In the genomic region with DNA sequence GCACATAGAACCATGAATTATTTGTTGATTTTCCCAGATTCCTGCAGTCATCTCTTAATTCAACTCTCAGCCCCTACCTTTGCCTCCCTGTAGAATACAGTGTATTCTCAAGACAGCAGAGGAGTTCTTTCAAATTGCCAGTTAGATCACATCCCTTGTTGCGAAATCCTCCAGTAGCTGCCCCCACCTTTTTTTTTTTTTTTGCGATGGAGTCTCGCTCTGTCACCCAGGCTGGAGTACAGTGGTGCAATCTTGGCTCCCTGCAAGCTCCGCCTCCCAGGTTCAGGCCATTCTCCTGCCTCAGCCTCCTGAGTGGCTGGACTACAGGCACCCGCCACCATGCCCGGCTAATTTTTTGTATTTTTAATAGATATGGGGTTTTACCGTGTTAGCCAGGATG, we compare ENCODE assay signal across 7 cellular contexts.
DNase-seq lines count a peak whose midpoint lies in the region; ATAC-seq and TF ChIP-seq lines count a peak whose summit lies in the region.
"Not testable (repeated sequence)": the region's sequence is repeated elsewhere in the genome, so short reads cannot be mapped to it uniquely, and the experiment has no call there.

No MANE protein-coding gene starts in this region.

- not testable (repeated sequence) for TF ChIP-seq CTCF in DND-41 (IDR thresholded peaks at IDR 0.05; ENCODE audit: borderline replicate concordance, extremely low read depth, low read length, poor library complexity, severe bottlenecking); mammary epithelial cell (conservative IDR thresholded peaks at IDR 0.05 in 1 of 2, IDR thresholded peaks at IDR 0.05 in 1 of 2; ENCODE audit: extremely low read depth in 1 of 2, insufficient read depth in 1 of 2, low read depth in 1 of 2, low read length in 2 of 2); fibroblast of pulmonary artery (IDR thresholded peaks at IDR 0.05; ENCODE audit: low read length, missing control alignments)

- not testable (repeated sequence) for H2AFZ ChIP-seq in DND-41 (ENCODE audit: low read depth, low read length); Karpas-422 (ENCODE audit: low read length); mammary epithelial cell (ENCODE audit: low read depth, low read length)

- BruUV-seq in mammary epithelial cell (replicated peaks; lab: Mats Ljungman, UMichigan) = not testable (repeated sequence)

- H4K20me1 ChIP-seq in DND-41 (ENCODE audit: insufficient read depth, low read length); Karpas-422 (ENCODE audit: insufficient read depth, low read depth, low read length); mammary epithelial cell (ENCODE audit: insufficient read depth, low read length): not testable (repeated sequence)

- 100% methylated on average over 1 of the region's 7 CpGs for WGBS in mammary epithelial cell (ENCODE audit: low coverage, missing lambda C conversion rate)

- CTCF ChIA-PET in mammary epithelial cell (lab: Charles Lee; ENCODE audit: low non-redundant PET) = interaction anchor here (0.6 to 0.7 kb wide), 2 partner anchors 94 to 243 kb away, joined by 3 to 6 read pairs; no protein-coding TSS in a partner anchor

- H3K27me3 Mint-ChIP-seq in natural killer cell treated with Interleukin-12 subunit alpha and Interleukin-12 subunit beta and Interleukin-15 and Interleukin-18, amount 100 ng/mL, for 72 hours = not testable (repeated sequence)

- H3K4me1 Mint-ChIP-seq in natural killer cell treated with Interleukin-12 subunit alpha and Interleukin-12 subunit beta and Interleukin-15 and Interleukin-18, amount 100 ng/mL, for 72 hours (ENCODE audit: low read depth in 2 of 2) = peaks cover 12 to 18% of the 10 kb centered on the region in 2 donors

- H3K36me3 ChIP-seq in DND-41 (ENCODE audit: insufficient read depth, low read length); Karpas-422 (ENCODE audit: insufficient read depth, low read length); mammary epithelial cell (ENCODE audit: insufficient read depth, low read length): not testable (repeated sequence)

- not testable (repeated sequence) for H3K4me2 ChIP-seq in DND-41 (ENCODE audit: insufficient read depth, low read length); mammary epithelial cell (ENCODE audit: insufficient read depth, low read depth, low read length)
- peak overlapping the region; percentile 75 for H3K4me2 ChIP-seq in Karpas-422 (ENCODE audit: low read depth, low read length, poor library complexity, severe bottlenecking)

- H3K79me2 ChIP-seq in DND-41 (ENCODE audit: insufficient read depth, low read length); Karpas-422 (ENCODE audit: low read length); mammary epithelial cell (ENCODE audit: insufficient read depth, low read length): not testable (repeated sequence)

- not testable (repeated sequence) for H3K9me2 ChIP-seq in Karpas-422 (replicated peaks; ENCODE audit: insufficient read depth, low read length)

- H3K9me3 Mint-ChIP-seq in natural killer cell treated with Interleukin-12 subunit alpha and Interleukin-12 subunit beta and Interleukin-15 and Interleukin-18, amount 100 ng/mL, for 72 hours = not testable (repeated sequence)

- H3K4me3 Mint-ChIP-seq in natural killer cell treated with Interleukin-12 subunit alpha and Interleukin-12 subunit beta and Interleukin-15 and Interleukin-18, amount 100 ng/mL, for 72 hours = not testable (repeated sequence)

- H3K9me3 ChIP-seq in DND-41 (ENCODE audit: insufficient read depth, low read length, severe bottlenecking); Karpas-422 (ENCODE audit: low read length); mammary epithelial cell (replicated peaks; ENCODE audit: insufficient read depth, low read length): not testable (repeated sequence)

- peak overlapping the region in 1 of 2 donors; percentile 38 for H3K27ac Mint-ChIP-seq in natural killer cell treated with Interleukin-12 subunit alpha and Interleukin-12 subunit beta and Interleukin-15 and Interleukin-18, amount 100 ng/mL, for 72 hours

- not testable (repeated sequence) for H3K27me3 ChIP-seq in DND-41 (ENCODE audit: insufficient read depth, low read length, poor library complexity); Karpas-422 (ENCODE audit: low read length); mammary epithelial cell (ENCODE audit: insufficient read depth, low read length)

- H3K9ac ChIP-seq in DND-41 (ENCODE audit: low read depth, low read length); mammary epithelial cell (ENCODE audit: insufficient read depth, low read length): not testable (repeated sequence)
- peak overlapping the region; percentile 75; the same call in 1 of the 2 replicates for H3K9ac ChIP-seq in Karpas-422 (ENCODE audit: low read length)

- dilution Hi-C loops in mammary epithelial cell (cut with HindIII; ENCODE audit: low sequenced_read_pairs) = not testable (repeated sequence)

- not testable (repeated sequence) for H3K36me3 Mint-ChIP-seq in natural killer cell treated with Interleukin-12 subunit alpha and Interleukin-12 subunit beta and Interleukin-15 and Interleukin-18, amount 100 ng/mL, for 72 hours

- H3K4me1 ChIP-seq in DND-41 (ENCODE audit: insufficient read depth, low read length) = peaks cover 53% of the 10 kb centered on the region
- peaks cover 80% of the 10 kb centered on the region for H3K4me1 ChIP-seq in Karpas-422 (ENCODE audit: low read length)
- not testable (repeated sequence) for H3K4me1 ChIP-seq in mammary epithelial cell (ENCODE audit: insufficient read depth, low read length)

- DNase-seq in DND-41, Karpas-422: not testable (repeated sequence)
- DNase-seq in NOMO-1 (lab: John Stamatoyannopoulos, UW; ENCODE audit: unreplicated experiment in 2 of 2) = peak; percentile 56 to 86
- peak; percentile 34 for DNase-seq in SKM-1 (lab: John Stamatoyannopoulos, UW; ENCODE audit: unreplicated experiment)
- peak; percentile 19 for DNase-seq in mammary epithelial cell
- peak; percentile 67 for DNase-seq in fibroblast of pulmonary artery (ENCODE audit: low read depth)
- peak; percentile 66 for DNase-seq in natural killer cell treated with Interleukin-12 subunit alpha and Interleukin-12 subunit beta and Interleukin-15 and Interleukin-18, amount 100 ng/mL, for 72 hours (ENCODE audit: low spot score)

- H3K4me3 ChIP-seq in DND-41 (ENCODE audit: low read depth in 1 of 2, low read length in 2 of 2); Karpas-422 (ENCODE audit: low read length); mammary epithelial cell (replicated peaks in 1 of 3; ENCODE audit: insufficient read depth in 1 of 3, low read depth in 2 of 3, low read length in 3 of 3); fibroblast of pulmonary artery (replicated peaks; ENCODE audit: low read depth, low read length): not testable (repeated sequence)

- H3K27ac ChIP-seq in DND-41 (ENCODE audit: low read length) (peak overlapping the region; percentile 49), Karpas-422 (ENCODE audit: low read length) (peak overlapping the region; percentile 99)
- not testable (repeated sequence) for H3K27ac ChIP-seq in mammary epithelial cell (ENCODE audit: insufficient read depth, low read depth, low read length)

- in situ Hi-C loops in mammary epithelial cell (cut with MboI; ENCODE audit: low sequenced_read_pairs in 2 of 2) = loop anchor here (10.0 to 25.0 kb wide), 2 partner anchors 214 to 331 kb away; no protein-coding TSS in a partner anchor

- intact Hi-C loops in mammary epithelial cell (cut with micrococcal nuclease) = loop anchor here (10.0 kb wide), 1 partner anchor 296 kb away; no protein-coding TSS in a partner anchor

- not testable (repeated sequence) for ATAC-seq in DND-41 (ENCODE audit: insufficient read depth, low read depth)
- ATAC-seq in natural killer cell treated with Interleukin-12 subunit alpha and Interleukin-12 subunit beta and Interleukin-15 and Interleukin-18, amount 100 ng/mL, for 72 hours = peak in 1 of 2 donors; percentile 79
